ENCODE assay signal across 12 cellular contexts in the genomic region with DNA sequence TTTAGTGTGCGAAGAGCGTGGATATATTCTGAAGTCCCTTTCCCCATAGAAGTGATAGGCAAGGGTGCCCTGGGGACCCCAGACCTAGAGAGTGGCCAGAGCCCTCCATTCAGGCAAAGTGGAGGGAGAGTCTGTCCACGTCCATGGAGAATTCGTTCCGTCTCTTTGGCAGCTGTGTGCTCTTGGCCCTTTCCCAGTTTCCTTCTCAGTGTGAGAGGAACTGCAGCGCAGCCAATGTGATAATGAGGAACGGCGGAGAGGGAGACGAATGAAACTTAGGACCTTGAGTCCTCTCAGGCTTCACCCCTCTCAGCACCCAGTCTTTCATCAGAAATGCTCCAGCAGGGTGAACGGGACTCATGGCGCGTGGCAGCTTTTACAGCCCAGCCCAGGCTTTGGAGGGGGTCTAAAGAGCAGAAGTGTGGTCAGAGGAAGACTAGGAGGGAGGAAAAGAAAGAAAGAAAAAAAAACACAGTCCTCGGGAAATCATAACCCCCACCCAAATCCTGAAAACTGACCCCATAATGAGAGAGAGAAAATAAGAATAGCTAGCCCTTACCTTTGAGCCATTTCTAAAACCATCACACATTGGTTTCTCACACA.
DNase-seq lines count a peak whose midpoint lies in the region; ATAC-seq, FAIRE-seq and TF ChIP-seq lines count a peak whose summit lies in the region.
"Had no signal": no experiment of that assay in that cellular context is flagged by ENCODE, and none has a peak within 500 bp of the region (broad histone marks: within the 10 kb centered on the region; RNA-seq: fewer than 3 reads in every experiment).

No MANE protein-coding gene starts in this region.

- SMC1A ChIA-PET in GM12878 (lab: Charles Lee; ENCODE audit: uncharacterized antibody, unreplicated experiment), result interaction anchor here (0.6 to 7.4 kb wide), 26 partner anchors 8 to 559 kb away, joined by 3 to 78 read pairs (median 6); a partner anchor contains a TSS

- H3K27me3 ChIP-seq in MM.1S (replicated peaks; ENCODE audit: insufficient read depth, low read length), result no peaks in the 10 kb centered on the region
- no peaks in the 10 kb centered on the region for H3K27me3 ChIP-seq in GM12878 (replicated peaks in 1 of 2; ENCODE audit: control insufficient read depth in 2 of 2, insufficient read depth in 2 of 2, low read length in 1 of 2)
- H3K27me3 ChIP-seq in HepG2 (ENCODE audit: control insufficient read depth in 1 of 2, insufficient read depth in 2 of 2, low read length in 2 of 2), result no peaks in the 10 kb centered on the region
- no peaks in the 10 kb centered on the region for H3K27me3 ChIP-seq in spleen (replicated peaks in 1 of 7)
- H3K27me3 ChIP-seq in MG63, result no peaks in the 10 kb centered on the region
- H3K27me3 ChIP-seq: cardiac muscle cell had no signal

- POLR2A ChIA-PET in GM12878 (lab: Charles Lee), result interaction anchor here (0.6 to 2.4 kb wide), 11 partner anchors 38 to 286 kb away, joined by 3 to 17 read pairs (median 5); a partner anchor contains a TSS
- POLR2A ChIA-PET in HepG2 (lab: Yijun Ruan, JAX), result interaction anchor here (1.0 to 2.3 kb wide), 2 partner anchors 217 to 224 kb away, joined by 4 to 7 read pairs; no protein-coding TSS in a partner anchor

- no peak for TF ChIP-seq POLR2A in GM12878 (IDR thresholded peaks at IDR 0.05; ENCODE audit: low read depth, low read length)
- no peak for TF ChIP-seq POLR2A in HepG2 (IDR thresholded peaks at IDR 0.05; ENCODE audit: insufficient read depth in 1 of 2, low read depth in 2 of 2, low read length in 2 of 2)
- TF ChIP-seq POLR2A in spleen (IDR thresholded peaks at IDR 0.05), result no peak
- TF ChIP-seq POLR2A in GM12892 (IDR thresholded peaks at IDR 0.05; ENCODE audit: low read depth, low read length), result no peak

- H3K79me2 ChIP-seq in MM.1S (ENCODE audit: low read length) (no peaks in the 10 kb centered on the region; the same call in 1 of the 2 replicates), GM12878 (ENCODE audit: control insufficient read depth, insufficient read depth, low read length) (peaks cover 1% of the 10 kb centered on the region), HepG2 (ENCODE audit: insufficient read depth, low read length) (no peaks in the 10 kb centered on the region)

- H3K4me3 ChIP-seq in MM.1S (ENCODE audit: low read length) (peak overlapping the region; percentile 39), GM12878 (peak overlapping the region; percentile 39), HepG2 (replicated peaks in 1 of 3; ENCODE audit: insufficient read depth in 1 of 3, low read depth in 2 of 3, low read length in 3 of 3) (no peak overlapping the region), spleen (peak overlapping the region in 1 of 8 donors; percentile 7), MG63 (no peak overlapping the region)
- H3K4me3 ChIP-seq: cardiac muscle cell had no signal

- H4K20me1 ChIP-seq in MM.1S (ENCODE audit: insufficient read depth, low read length) (no peaks in the 10 kb centered on the region), GM12878 (ENCODE audit: control insufficient read depth, insufficient read depth) (no peaks in the 10 kb centered on the region), HepG2 (ENCODE audit: insufficient read depth, low read length) (no peaks in the 10 kb centered on the region)

- H3K9me3 ChIP-seq in MM.1S (replicated peaks; ENCODE audit: insufficient read depth, low read length), result no peaks in the 10 kb centered on the region
- H3K9me3 ChIP-seq in GM12878 (replicated peaks; ENCODE audit: control insufficient read depth, insufficient read depth, low read length), result no peaks in the 10 kb centered on the region; the same call in 1 of the 3 replicates
- no peaks in the 10 kb centered on the region for H3K9me3 ChIP-seq in HepG2 (ENCODE audit: low read length)
- H3K9me3 ChIP-seq in spleen, result no peaks in the 10 kb centered on the region
- no peaks in the 10 kb centered on the region for H3K9me3 ChIP-seq in MG63

- H3K36me3 ChIP-seq in MM.1S (replicated peaks; ENCODE audit: insufficient read depth, low read length) (no peaks in the 10 kb centered on the region), GM12878 (ENCODE audit: control insufficient read depth in 2 of 2, insufficient read depth in 2 of 2, low read length in 1 of 2) (no peaks in the 10 kb centered on the region; a peak in 1 of 4 replicates), HepG2 (replicated peaks in 1 of 2; ENCODE audit: control insufficient read depth in 1 of 2, insufficient read depth in 2 of 2, low read length in 2 of 2) (no peaks in the 10 kb centered on the region), spleen (peaks cover 0 to 15% (median 0%) of the 10 kb centered on the region in 6 donors), MG63 (no peaks in the 10 kb centered on the region)
- H3K36me3 ChIP-seq: cardiac muscle cell had no signal

- H3K9ac ChIP-seq in MM.1S (ENCODE audit: low read length) (peak overlapping the region; percentile 62), GM12878 (ENCODE audit: control insufficient read depth, insufficient read depth, low read length) (peak overlapping the region; percentile 52), HepG2 (ENCODE audit: insufficient read depth, low read depth, low read length) (0 out of 2 replicates have a peak overlapping the region, but pooled peaks have one; percentile 1)

- intact Hi-C loops in GM12878 (cut with micrococcal nuclease; ENCODE audit: unreplicated experiment), result loop anchor here (1.0 to 5.0 kb wide), 5 partner anchors 51 to 561 kb away; no protein-coding TSS in a partner anchor
- intact Hi-C loops in HepG2 (cut with micrococcal nuclease; ENCODE audit: unreplicated experiment), result no loop called here
- intact Hi-C loops in spleen (cut with DNase I; ENCODE audit: low total_unique reads), result loop anchor here (5.0 kb wide), 1 partner anchor 226 kb away; no protein-coding TSS in a partner anchor

- TF ChIP-seq EP300 in GM12878 (IDR thresholded peaks at IDR 0.05; ENCODE audit: borderline replicate concordance in 1 of 2, control insufficient read depth in 1 of 2, low read depth in 2 of 2, low read length in 2 of 2) (no peak), HepG2 (IDR thresholded peaks at IDR 0.05; ENCODE audit: low read depth in 2 of 2, low read length in 2 of 2) (no peak), HepG2 (CRISPR knock-in tag; IDR thresholded peaks at IDR 0.05; ENCODE audit: borderline replicate concordance) (no peak)

- CTCF ChIA-PET in GM12878 (lab: Yijun Ruan, JAX), result interaction anchor here (0.6 to 7.7 kb wide), 33 partner anchors 8 to 1528 kb away, joined by 3 to 141 read pairs (median 4); a partner anchor contains a TSS
- CTCF ChIA-PET in HepG2 (lab: Yijun Ruan, JAX; ENCODE audit: low intra/inter-chr PET ratio, low total read pairs), result no interaction called here

- H3K27ac ChIP-seq in MM.1S (ENCODE audit: low read length) (peak overlapping the region; percentile 92), GM12878 (ENCODE audit: control insufficient read depth, insufficient read depth) (peak overlapping the region; percentile 74), HepG2 (ENCODE audit: extremely low read length, insufficient read depth, low read length) (peak overlapping the region; percentile 79), spleen (peak overlapping the region in 7 of 8 donors; percentile 13 to 60 (median 40))
- H3K27ac ChIP-seq: cardiac muscle cell had no signal

- TF ChIP-seq CTCF in MM.1S (IDR thresholded peaks at IDR 0.05; ENCODE audit: low read length) (no peak), GM12878 (IDR thresholded peaks at IDR 0.05 in 2 of 3, conservative IDR thresholded peaks at IDR 0.05 in 1 of 3; ENCODE audit: control insufficient read depth in 2 of 3, extremely low read depth in 1 of 3, insufficient read depth in 1 of 3, low read depth in 3 of 3, low read length in 3 of 3) (no peak), HepG2 (CRISPR knock-in tag; IDR thresholded peaks at IDR 0.05) (no peak), spleen (IDR thresholded peaks at IDR 0.05 in 8 of 11, conservative IDR thresholded peaks at IDR 0.05 in 3 of 11) (no peak)

- BruUV-seq in GM12878 (replicated peaks; lab: Mats Ljungman, UMichigan) (TSS peak; percentile 94), HepG2 (replicated peaks; lab: Mats Ljungman, UMichigan) (no TSS peak)

- peak overlapping the region; percentile 86 for H3K4me2 ChIP-seq in MM.1S (ENCODE audit: low read depth, low read length)
- H3K4me2 ChIP-seq in GM12878 (ENCODE audit: control insufficient read depth, insufficient read depth), result peak overlapping the region; percentile 46
- H3K4me2 ChIP-seq in HepG2 (ENCODE audit: low read depth, low read length), result no peak overlapping the region

- H2AFZ ChIP-seq in MM.1S (ENCODE audit: low read length) (peak overlapping the region; percentile 60), GM12878 (ENCODE audit: control insufficient read depth, low read depth, low read length) (peak overlapping the region; percentile 86), HepG2 (ENCODE audit: low read length) (no peak overlapping the region)

- RAD21 ChIA-PET in GM12878 (lab: Charles Lee; ENCODE audit: unreplicated experiment), result interaction anchor here (0.6 to 5.9 kb wide), 25 partner anchors 8 to 555 kb away, joined by 3 to 105 read pairs (median 5); a partner anchor contains a TSS

- FAIRE-seq in GM12878 (lab: Jason Lieb, UNC), result no peak
- FAIRE-seq in HepG2 (lab: Jason Lieb, UNC), result peak; percentile 28
- FAIRE-seq in GM12892 (lab: Jason Lieb, UNC), result no peak
- FAIRE-seq: TTC549 had no signal

- H3F3A ChIP-seq in MM.1S (ENCODE audit: insufficient read depth, low read length), result peaks cover 14% of the 10 kb centered on the region

- TF ChIP-seq RAD21 in GM12878 (IDR thresholded peaks at IDR 0.05; ENCODE audit: insufficient read depth, low read depth, low read length) (no peak), HepG2 (CRISPR knock-in tag; IDR thresholded peaks at IDR 0.05) (no peak)

- no peaks in the 10 kb centered on the region for H3K9me2 ChIP-seq in MM.1S (replicated peaks; ENCODE audit: insufficient read depth, low read length)

- in situ Hi-C loops in GM12878 (cut with MboI) (loop anchor here (5.0 kb wide), 2 partner anchors 121 to 226 kb away; no protein-coding TSS in a partner anchor), HepG2 (cut with HindIII; ENCODE audit: extremely low pct_ligation_motif_present, low pct_unique_long_range_greater_than_20kb) (no loop called here)

- WGBS in GM12878 (ENCODE audit: insufficient coverage, insufficient replicate concordance, low lambda C conversion rate, missing lambda C conversion rate), result 91% methylated on average over 13 of the region's 13 CpGs
- WGBS in HepG2 (ENCODE audit: low lambda C conversion rate), result 92% methylated on average over 13 of the region's 13 CpGs
- WGBS in spleen, 5 donors, result 47 to 71% (median 51%) methylated on average over 13 of the region's 13 CpGs

- H3K4me1 ChIP-seq in MM.1S (ENCODE audit: low read length) (peaks cover 22% of the 10 kb centered on the region), GM12878 (ENCODE audit: control insufficient read depth, insufficient read depth, low read length) (peaks cover 21% of the 10 kb centered on the region), HepG2 (ENCODE audit: insufficient read depth, low read length) (peaks cover 52% of the 10 kb centered on the region), spleen (peaks cover 0 to 51% (median 39%) of the 10 kb centered on the region in 6 donors)

- no peak for DNase-seq in MM.1S
- no peak for DNase-seq in GM12878 (ENCODE audit: low read depth, low spot score)
- DNase-seq in HepG2 (ENCODE audit: low spot score), result no peak
- no peak for DNase-seq in spleen
- no peak for DNase-seq in NCI-H526 (lab: John Stamatoyannopoulos, UW)
- no peak for DNase-seq in MG63
- DNase-seq in GM12892 (ENCODE audit: insufficient read length), result no peak
- DNase-seq: NCI-H2081 treated with DMSO at 0.1 percent for 48 hours; stimulated activated CD4-positive, alpha-beta T cell treated with anti-CD3 and anti-CD28 coated beads, Interleukin-2, amount 100 ng/mL, for 48 hours had no signal

- ATAC-seq in GM12878, result no peak
- ATAC-seq in HepG2, result no peak
- no peak for ATAC-seq in GM18909 (IDR thresholded peaks at IDR 0.05; ENCODE audit: poor library complexity, unreplicated experiment)

Comparison
In these comparisons a context has a peak if more than half of its experiments do, and no peak if none do; other contexts are left out.
1. H3K27ac ChIP-seq: peak in every context shown above with its lines; median percentile 92 in MM.1S; 79 in HepG2; 74 in GM12878; 40 in spleen.
2. H3K4me3 ChIP-seq: peak in MM.1S (single experiment) and GM12878 (single experiment); none in HepG2 (0 of 3) and MG63 (single experiment).
3. H3K9ac ChIP-seq: peak in every context shown above with its lines; median percentile 62 in MM.1S; 52 in GM12878; 1 in HepG2.